ENCODE assay signal across 8 cellular contexts in the genomic region with DNA sequence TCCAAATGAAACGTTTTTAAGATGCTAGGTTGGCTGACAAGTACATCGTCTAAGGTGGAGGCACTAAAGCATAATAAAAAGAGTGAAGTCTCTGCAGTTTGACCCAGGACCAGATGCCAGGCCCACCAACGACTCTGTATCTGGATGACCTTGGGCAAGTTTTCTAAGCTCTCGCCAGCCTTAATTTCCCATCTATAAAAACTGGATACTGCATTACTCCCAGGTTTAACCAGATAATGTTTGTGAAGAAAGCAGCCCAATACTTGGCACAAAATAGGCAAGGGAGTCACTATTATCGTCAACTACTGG. TPM values are rescaled to one million over a fixed set of nuclear protein-coding genes. Genes with fewer than 3 reads are reported as not detected.
DNase-seq lines count a peak whose midpoint lies in the region; ATAC-seq, FAIRE-seq and TF ChIP-seq lines count a peak whose summit lies in the region.

No MANE protein-coding gene starts in this region.

- peaks cover 10% of the 10 kb centered on the region for H3K36me3 Mint-ChIP-seq in CD8-positive, alpha-beta T cell
- no peaks in the 10 kb centered on the region for H3K36me3 Mint-ChIP-seq in osteocyte (ENCODE audit: unreplicated experiment)

- H3K9me3 Mint-ChIP-seq in CD8-positive, alpha-beta T cell: no peaks in the 10 kb centered on the region
- no peaks in the 10 kb centered on the region for H3K9me3 Mint-ChIP-seq in osteocyte (ENCODE audit: unreplicated experiment)

- no peaks in the 10 kb centered on the region for H3K27me3 ChIP-seq in CD8-positive, alpha-beta T cell (ENCODE audit: insufficient read depth, low read length)
- H3K27me3 ChIP-seq in PC-3 (ENCODE audit: low read length): no peaks in the 10 kb centered on the region
- H3K27me3 ChIP-seq in endothelial cell of umbilical vein (ENCODE audit: control insufficient read depth in 2 of 2, insufficient read depth in 2 of 2, low read length in 2 of 2): peaks cover 2 to 20% of the 10 kb centered on the region in 2 experiments

- no peak for TF ChIP-seq CTCF in CD8-positive, alpha-beta T cell (IDR thresholded peaks at IDR 0.05)
- TF ChIP-seq CTCF in PC-3 (conservative IDR thresholded peaks at IDR 0.05; ENCODE audit: low read depth, low read length) (no peak), endothelial cell of umbilical vein (IDR thresholded peaks at IDR 0.05; ENCODE audit: extremely low read depth in 1 of 2, insufficient read depth in 1 of 2, low read depth in 1 of 2, low read length in 2 of 2) (no peak), osteocyte (IDR thresholded peaks at IDR 0.05) (no peak)

- CTCF ChIA-PET in CD8-positive, alpha-beta T cell (lab: Charles Lee): interaction anchor here (0.9 to 2.5 kb wide), 8 partner anchors 19 to 550 kb away, joined by 3 to 13 read pairs (median 4); a partner anchor contains a TSS
- CTCF ChIA-PET in PC-3 (lab: Charles Lee): no interaction called here
- CTCF ChIA-PET in endothelial cell of umbilical vein (lab: Charles Lee): interaction anchor here (0.6 to 2.6 kb wide), 12 partner anchors 135 to 855 kb away, joined by 3 to 21 read pairs (median 3); a partner anchor contains a TSS

- H3K4me2 ChIP-seq in PC-3 (ENCODE audit: low read length) (peak overlapping the region; percentile 84), endothelial cell of umbilical vein (ENCODE audit: insufficient read depth, low read length) (peak overlapping the region; percentile 62)

- H3K9me2 ChIP-seq in PC-3 (replicated peaks; ENCODE audit: low read length): no peaks in the 10 kb centered on the region

- H3K9me3 ChIP-seq in CD8-positive, alpha-beta T cell (ENCODE audit: low read length): no peaks in the 10 kb centered on the region
- H3K9me3 ChIP-seq in PC-3 (ENCODE audit: low read length): no peaks in the 10 kb centered on the region
- no peaks in the 10 kb centered on the region for H3K9me3 ChIP-seq in endothelial cell of umbilical vein (replicated peaks; ENCODE audit: control insufficient read depth, insufficient read depth, low read length)

- H4K20me1 ChIP-seq in PC-3 (ENCODE audit: low read length): no peaks in the 10 kb centered on the region
- H4K20me1 ChIP-seq in endothelial cell of umbilical vein (replicated peaks; ENCODE audit: control insufficient read depth, extremely low read depth, insufficient read depth, low read length): no peaks in the 10 kb centered on the region

- peaks cover 34% of the 10 kb centered on the region for H3K4me1 Mint-ChIP-seq in CD8-positive, alpha-beta T cell (ENCODE audit: low read depth)
- H3K4me1 Mint-ChIP-seq in osteocyte (ENCODE audit: unreplicated experiment): peaks cover 40% of the 10 kb centered on the region

- H3K4me3 ChIP-seq in CD8-positive, alpha-beta T cell (ENCODE audit: low read depth, low read length): peak overlapping the region; percentile 80
- peak overlapping the region; percentile 72 for H3K4me3 ChIP-seq in PC-3 (ENCODE audit: low read length)
- peak overlapping the region in 2 of 3 experiments; percentile 15 to 68 for H3K4me3 ChIP-seq in endothelial cell of umbilical vein (replicated peaks in 1 of 3; ENCODE audit: insufficient read depth in 1 of 3, low read depth in 1 of 3, low read length in 3 of 3)

- POLR2A ChIA-PET in CD8-positive, alpha-beta T cell (lab: Charles Lee): interaction anchor here (0.6 to 4.0 kb wide), 42 partner anchors 8 to 1243 kb away, joined by 3 to 62 read pairs (median 4); a partner anchor contains a TSS
- POLR2A ChIA-PET in PC-3 (lab: Charles Lee; ENCODE audit: unreplicated experiment): interaction anchor here (0.6 to 1.3 kb wide), 4 partner anchors 27 to 1251 kb away, joined by 3 to 7 read pairs (median 4); a partner anchor contains a TSS
- POLR2A ChIA-PET in endothelial cell of umbilical vein (lab: Charles Lee): interaction anchor here (1.0 to 1.3 kb wide), 4 partner anchors 134 to 302 kb away, joined by 3 to 9 read pairs (median 4); a partner anchor contains a TSS

- peaks cover 10% of the 10 kb centered on the region for H3K27me3 Mint-ChIP-seq in CD8-positive, alpha-beta T cell (ENCODE audit: low read depth)
- peaks cover 9% of the 10 kb centered on the region for H3K27me3 Mint-ChIP-seq in osteocyte (ENCODE audit: unreplicated experiment)

- H3K79me2 ChIP-seq in PC-3 (ENCODE audit: low read length) (0 out of 2 replicates have a peak, but pooled peaks cover 14% of the 10 kb centered on the region), endothelial cell of umbilical vein (ENCODE audit: control insufficient read depth, insufficient read depth, low read length) (no peaks in the 10 kb centered on the region)

- H3K4me1 ChIP-seq in CD8-positive, alpha-beta T cell (ENCODE audit: insufficient read depth, low read length): peaks cover 27% of the 10 kb centered on the region
- peaks cover 24% of the 10 kb centered on the region for H3K4me1 ChIP-seq in PC-3 (ENCODE audit: insufficient read depth, low read length)
- peaks cover 19% of the 10 kb centered on the region for H3K4me1 ChIP-seq in endothelial cell of umbilical vein (ENCODE audit: control insufficient read depth, extremely low read depth, insufficient read depth, low read length)

- H3F3A ChIP-seq in PC-3 (ENCODE audit: low read length, unreplicated experiment): no peaks in the 10 kb centered on the region

- no peaks in the 10 kb centered on the region for H3K36me3 ChIP-seq in CD8-positive, alpha-beta T cell (ENCODE audit: insufficient read depth, low read length)
- H3K36me3 ChIP-seq in PC-3 (ENCODE audit: low read depth, low read length): no peaks in the 10 kb centered on the region
- H3K36me3 ChIP-seq in endothelial cell of umbilical vein (ENCODE audit: control insufficient read depth in 2 of 2, extremely low read depth in 1 of 2, insufficient read depth in 2 of 2, low read length in 2 of 2): no peaks in the 10 kb centered on the region

- H3K27ac ChIP-seq in CD8-positive, alpha-beta T cell (ENCODE audit: low read depth, low read length): peak overlapping the region; percentile 97
- H3K27ac ChIP-seq in PC-3 (ENCODE audit: low read length) (peak overlapping the region; percentile 61), endothelial cell of umbilical vein (ENCODE audit: insufficient read depth, low read depth, low read length) (peak overlapping the region; percentile 87)

- dilution Hi-C loops in endothelial cell of umbilical vein (cut with MboI; ENCODE audit: extremely low pct_ligation_motif_present, low sequenced_read_pairs): no loop called here

- TF ChIP-seq POLR2A in endothelial cell of umbilical vein (IDR thresholded peaks at IDR 0.05; ENCODE audit: low read depth, low read length): no peak

- H3K9ac ChIP-seq in PC-3 (ENCODE audit: low read length) (peak overlapping the region; percentile 55), endothelial cell of umbilical vein (replicated peaks; ENCODE audit: extremely low read depth, insufficient read depth, low read length) (peak overlapping the region; percentile 81)

- H3K9me1 ChIP-seq in endothelial cell of umbilical vein (replicated peaks; ENCODE audit: control insufficient read depth, extremely low read depth, insufficient read depth, low read length): no peaks in the 10 kb centered on the region

- peak overlapping the region; percentile 100 for H3K27ac Mint-ChIP-seq in CD8-positive, alpha-beta T cell
- peak overlapping the region; percentile 100 for H3K27ac Mint-ChIP-seq in osteocyte (ENCODE audit: unreplicated experiment)

- ATAC-seq in CD8-positive, alpha-beta T cell: no peak
- ATAC-seq in PC-3: no peak
- ATAC-seq in GM21717 (IDR thresholded peaks at IDR 0.05; ENCODE audit: unreplicated experiment): no peak

- no peak for FAIRE-seq in endothelial cell of umbilical vein (lab: Jason Lieb, UNC)

- BruUV-seq in PC-3 (replicated peaks; lab: Mats Ljungman, UMichigan) (no TSS peak), endothelial cell of umbilical vein (replicated peaks; lab: Mats Ljungman, UMichigan) (TSS peak; percentile 77)

- intact Hi-C loops in CD8-positive, alpha-beta T cell (cut with DNase I, micrococcal nuclease): loop anchor here (1.0 to 10.0 kb wide), 11 partner anchors 73 to 889 kb away; a partner anchor contains a TSS
- intact Hi-C loops in PC-3 (cut with micrococcal nuclease): loop anchor here (2.0 to 10.0 kb wide), 3 partner anchors 131 to 511 kb away; a partner anchor contains a TSS
- intact Hi-C loops in endothelial cell of umbilical vein (cut with micrococcal nuclease): loop anchor here (1.0 to 10.0 kb wide), 4 partner anchors 134 to 303 kb away; a partner anchor contains a TSS

- peak overlapping the region; percentile 88 for H2AFZ ChIP-seq in PC-3 (ENCODE audit: low read length)
- peak overlapping the region; percentile 13 for H2AFZ ChIP-seq in endothelial cell of umbilical vein (ENCODE audit: low read depth, low read length)

- H3K4me3 Mint-ChIP-seq in CD8-positive, alpha-beta T cell: peak overlapping the region; percentile 94
- peak overlapping the region; percentile 94 for H3K4me3 Mint-ChIP-seq in osteocyte (ENCODE audit: unreplicated experiment)

- DNase-seq in CD8-positive, alpha-beta T cell: no peak
- DNase-seq in PC-3 (no peak), endothelial cell of umbilical vein (ENCODE audit: low read depth, low spot score) (no peak), osteocyte (ENCODE audit: extremely low spot score, unreplicated experiment) (peak; percentile 15), globus pallidus (ENCODE audit: low spot score) (no peak), ureter (ENCODE audit: low spot score) (no peak)
- no peak for DNase-seq in NK-92 treated with Interleukin-12 subunit alpha and Interleukin-12 subunit beta, amount 100 ng/mL, for 24 hours (lab: John Stamatoyannopoulos, UW)

TF ChIP-seq in endothelial cell of umbilical vein, 7 proteins besides CTCF, POLR2A, EP300 and RAD21 (continues in another document):
- TF ChIP-seq FOS (IDR thresholded peaks at IDR 0.05; ENCODE audit: borderline replicate concordance, insufficient read depth, low read length) (no peak), JUN (IDR thresholded peaks at IDR 0.05; ENCODE audit: borderline replicate concordance, insufficient read depth, insufficient read length, low read depth) (no peak), GATA2 (IDR thresholded peaks at IDR 0.05; ENCODE audit: insufficient read depth, insufficient read length, low read depth, low read length) (no peak)
- TF ChIP-seq, protein P1, sequence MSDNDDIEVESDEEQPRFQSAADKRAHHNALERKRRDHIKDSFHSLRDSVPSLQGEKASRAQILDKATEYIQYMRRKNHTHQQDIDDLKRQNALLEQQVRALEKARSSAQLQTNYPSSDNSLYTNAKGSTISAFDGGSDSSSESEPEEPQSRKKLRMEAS (IDR thresholded peaks at IDR 0.05; ENCODE audit: insufficient read depth, insufficient read length): no peak

RNA-seq across cellular contexts. Expression of a gene that starts 49.0 kb away (rescaled TPM):
- total RNA-seq in CD8-positive, alpha-beta T cell: 10 to 100 TPM; 17.6 to 23.5 TPM
- total RNA-seq in PC-3 (2014; rRNA removed): 5.5 and 9.2 TPM in 2 replicates
- total RNA-seq in endothelial cell of umbilical vein: not detected in 2 replicates
- not detected in 2 replicates for polyA plus RNA-seq in endothelial cell of umbilical vein
- not detected in 2 replicates for polyA plus RNA-seq in endothelial cell of umbilical vein (2011; cell fraction: cytosol; rRNA removed)
- polyA plus RNA-seq in endothelial cell of umbilical vein (2011; cell fraction: nucleus; rRNA removed): not detected in 2 replicates
- polyA plus RNA-seq in endothelial cell of umbilical vein (2012): not detected in 2 replicates
- 0.07 TPM in 1 of 2 replicates, not detected in the other for polyA minus RNA-seq in endothelial cell of umbilical vein
- polyA minus RNA-seq in endothelial cell of umbilical vein (2011; cell fraction: cytosol; rRNA and poly(A)+ RNA removed): 0.92 TPM
- polyA minus RNA-seq in endothelial cell of umbilical vein (2011; cell fraction: nucleus; rRNA and poly(A)+ RNA removed): not detected in 2 replicates
- not detected in 2 replicates for total RNA-seq in osteocyte
- 33.0 TPM for total RNA-seq in ureter
